Comparison of ENCODE assay signal across 19 cellular contexts in genomic region chr11:35511666-35512065, GRCh38. TPM values are rescaled to one million over a fixed set of nuclear protein-coding genes. Genes with fewer than 3 reads are reported as not detected.
DNase-seq lines count a peak whose midpoint lies in the region; ATAC-seq lines count a peak whose summit lies in the region.
"Had no signal": no experiment of that assay in that cellular context is flagged by ENCODE, and none has a peak within 500 bp of the region (broad histone marks: within the 10 kb centered on the region; RNA-seq: fewer than 3 reads in every experiment).

No MANE protein-coding gene starts in this region.

- H3K36me3 Mint-ChIP-seq in activated CD4-positive, alpha-beta T cell treated with anti-CD3 and anti-CD28 coated beads, Interleukin-2, amount 10 ng/mL, durations not matched to agents 24 days and 14 days (ENCODE audit: low read depth): no peaks in the 10 kb centered on the region

- H3K4me3 Mint-ChIP-seq in activated CD4-positive, alpha-beta T cell treated with anti-CD3 and anti-CD28 coated beads, Interleukin-2, amount 10 ng/mL, durations not matched to agents 24 days and 14 days: no peak overlapping the region
- H3K4me3 Mint-ChIP-seq: B cell, memory B cell had no signal

- H3K9me3 Mint-ChIP-seq in activated CD4-positive, alpha-beta T cell treated with anti-CD3 and anti-CD28 coated beads, Interleukin-2, amount 10 ng/mL, durations not matched to agents 24 days and 14 days: peaks cover 9% of the 10 kb centered on the region

- intact Hi-C loops in activated CD4-positive, alpha-beta T cell treated with anti-CD3 and anti-CD28 coated beads, Interleukin-2, amount 10 ng/mL, durations not matched to agents 24 days and 14 days (cut with micrococcal nuclease): no loop called here

- H3K4me1 Mint-ChIP-seq in activated CD4-positive, alpha-beta T cell treated with anti-CD3 and anti-CD28 coated beads, Interleukin-2, amount 10 ng/mL, durations not matched to agents 24 days and 14 days: no peaks in the 10 kb centered on the region
- H3K4me1 Mint-ChIP-seq: B cell, memory B cell had no signal

- DNase-seq in AG08395 (ENCODE audit: low spot score): peak; percentile 94
- peak; percentile 52 for DNase-seq in HS-27A (ENCODE audit: low read depth)
- peak; percentile 69 for DNase-seq in amniotic epithelial cell (ENCODE audit: low read depth)
- DNase-seq in iPS-NIHi7 (ENCODE audit: extremely low spot score): peak; percentile 48
- no peak for DNase-seq in SIG-M5 (lab: John Stamatoyannopoulos, UW)
- no peak for DNase-seq in activated CD4-positive, alpha-beta T cell treated with anti-CD3 and anti-CD28 coated beads, Interleukin-2, amount 10 ng/mL, durations not matched to agents 24 days and 14 days
- DNase-seq: activated T-cell treated with anti-CD3 and anti-CD28 coated beads, Interleukin-2, amount 50 U/mL, for 48 hours; aorta; DMS79 treated with DMSO at 0.1 percent for 48 hours; NCI-H1105 treated with DMSO at 0.1 percent for 48 hours; NCI-H526; posterior cingulate gyrus; upper lobe of right lung had no signal

- ATAC-seq in HG03108 (IDR thresholded peaks at IDR 0.05; ENCODE audit: unreplicated experiment): no peak
- ATAC-seq in HG02840 (IDR thresholded peaks at IDR 0.05; ENCODE audit: low FRiP score, unreplicated experiment): no peak
- ATAC-seq: activated CD4-positive, CD25-positive, alpha-beta regulatory T cell treated with anti-CD3 and anti-CD28 coated beads, Interleukin-2, amount 50 U/mL, for 24 hours; upper lobe of right lung had no signal

- no peak overlapping the region for H3K27ac Mint-ChIP-seq in activated CD4-positive, alpha-beta T cell treated with anti-CD3 and anti-CD28 coated beads, Interleukin-2, amount 10 ng/mL, durations not matched to agents 24 days and 14 days
- H3K27ac Mint-ChIP-seq: B cell, memory B cell had no signal

- H3K27me3 Mint-ChIP-seq in activated CD4-positive, alpha-beta T cell treated with anti-CD3 and anti-CD28 coated beads, Interleukin-2, amount 10 ng/mL, durations not matched to agents 24 days and 14 days: peaks cover 4% of the 10 kb centered on the region

RNA-seq across cellular contexts. Expression of gene PAMR1, which starts 13.8 kb away (rescaled TPM):
- not detected in 2 replicates for total RNA-seq in activated CD4-positive, alpha-beta T cell treated with anti-CD3 and anti-CD28 coated beads, Interleukin-2, amount 10 ng/mL, durations not matched to agents 24 days and 14 days
- total RNA-seq: B cell, SK-MEL-5 had no signal

Comparison
In these comparisons a context has a peak if more than half of its experiments do, and no peak if none do; other contexts are left out.
1. DNase-seq: peak in AG08395 (single experiment), HS-27A (single experiment), amniotic epithelial cell (single experiment) and iPS-NIHi7 (single experiment); none in SIG-M5 (single experiment) and activated CD4-positive, alpha-beta T cell treated with anti-CD3 and anti-CD28 coated beads, Interleukin-2, amount 10 ng/mL, durations not matched to agents 24 days and 14 days (single experiment).